29 cellular contexts compared by ENCODE assay signal in the genomic region with DNA sequence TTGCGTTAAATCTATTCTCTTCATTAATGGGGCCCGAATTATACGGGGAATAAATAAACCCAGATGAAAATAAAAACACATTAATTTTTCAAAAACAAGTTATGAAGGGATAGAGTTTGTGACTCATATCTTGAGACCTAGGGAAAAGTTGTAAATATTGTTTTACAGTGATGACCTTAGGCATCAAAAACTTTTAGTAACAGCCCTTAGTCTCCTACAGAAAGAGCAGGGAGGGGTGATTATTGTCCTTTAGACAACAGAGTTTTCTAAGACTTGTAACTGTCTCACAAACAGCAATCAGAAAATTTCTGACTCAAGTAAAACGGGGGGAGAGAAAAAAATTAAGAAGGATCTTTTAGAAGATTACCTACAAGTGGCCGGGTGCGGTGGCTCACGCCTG.
"Had no signal": no experiment of that assay in that cellular context is flagged by ENCODE, and none has a peak within 500 bp of the region (broad histone marks: within the 10 kb centered on the region; RNA-seq: fewer than 3 reads in every experiment).

No MANE protein-coding gene starts in this region.

- DNase-seq: activated CD4-positive, alpha-beta memory T cell treated with anti-CD3 and anti-CD28 coated beads for 36 hours; activated CD4-positive, alpha-beta T cell treated with anti-CD3 and anti-CD28 coated beads for 36 hours; activated CD4-positive, alpha-beta T cell treated with anti-CD3 and anti-CD28 coated beads, Interleukin-2, amount 10 ng/mL, durations not matched to agents 24 days and 14 days; activated CD4-positive, CD25-positive, alpha-beta regulatory T cell; activated CD4-positive, CD25-positive, alpha-beta regulatory T cell treated with anti-CD3 and anti-CD28 coated beads, Interleukin-2, amount 50 U/mL, for 72 hours; activated CD8-positive, alpha-beta memory T cell treated with anti-CD3 and anti-CD28 coated beads, Interleukin-2, amount 10 ng/mL, durations not matched to agents 7 days and 5 days; activated CD8-positive, alpha-beta memory T cell treated with anti-CD3 and anti-CD28 coated beads, Interleukin-2, amount 50 U/mL, for 4 hours; activated CD8-positive, alpha-beta T cell treated with anti-CD3 and anti-CD28 coated beads, Interleukin-2, amount 10 ng/mL, durations not matched to agents 7 days and 5 days; activated gamma-delta T cell; activated naive CD4-positive, alpha-beta T cell; activated naive CD4-positive, alpha-beta T cell treated with anti-CD3 and anti-CD28 coated beads, Interleukin-2, amount 10 ng/mL, durations not matched to agents 7 days and 5 days; activated naive CD8-positive, alpha-beta T cell treated with anti-CD3 and anti-CD28 coated beads, Interleukin-2, amount 10 ng/mL, durations not matched to agents 7 days and 5 days; activated T-cell treated with anti-CD3 and anti-CD28 coated beads, Interleukin-2, amount 50 U/mL, for 1 hour; activated T-cell treated with anti-CD3 and anti-CD28 coated beads, Interleukin-2, amount 50 U/mL, for 72 hours; central memory CD4-positive, alpha-beta T cell; cerebellar nuclear complex; colonic mucosa; effector CD8-positive, alpha-beta T cell; head of caudate nucleus; T-helper 1 cell; T-helper 17 cell; T1000; WERI-Rb-1 had no signal

- H3K27ac ChIP-seq: ascending aorta, breast epithelium, cardiac muscle cell, colonic mucosa, esophagus muscularis mucosa, WERI-Rb-1 had no signal

- FAIRE-seq: frontal cortex had no signal

- ATAC-seq: activated CD4-positive, alpha-beta T cell treated with anti-CD3 and anti-CD28 coated beads for 36 hours; activated CD8-positive, alpha-beta memory T cell treated with anti-CD3 and anti-CD28 coated beads, Interleukin-2, amount 10 ng/mL, durations not matched to agents 7 days and 5 days; activated CD8-positive, alpha-beta T cell treated with anti-CD3 and anti-CD28 coated beads, Interleukin-2, amount 10 ng/mL, durations not matched to agents 7 days and 5 days; activated naive CD4-positive, alpha-beta T cell treated with anti-CD3 and anti-CD28 coated beads, Interleukin-2, amount 50 U/mL, for 72 hours; activated T-cell treated with anti-CD3 and anti-CD28 coated beads, Interleukin-2, amount 50 U/mL, for 72 hours; T-helper 17 cell had no signal

- H3K4me1 ChIP-seq: ascending aorta, breast epithelium, colonic mucosa, esophagus muscularis mucosa had no signal

- H3K9me3 ChIP-seq: ascending aorta, breast epithelium, colonic mucosa, esophagus muscularis mucosa had no signal

- H3K36me3 ChIP-seq: ascending aorta, breast epithelium, cardiac muscle cell, colonic mucosa, esophagus muscularis mucosa, WERI-Rb-1 had no signal

- H3K4me3 ChIP-seq: ascending aorta, breast epithelium, cardiac muscle cell, colonic mucosa, esophagus muscularis mucosa had no signal

- H3K27me3 ChIP-seq: ascending aorta, breast epithelium, cardiac muscle cell, colonic mucosa, esophagus muscularis mucosa had no signal
